In the genomic region with DNA sequence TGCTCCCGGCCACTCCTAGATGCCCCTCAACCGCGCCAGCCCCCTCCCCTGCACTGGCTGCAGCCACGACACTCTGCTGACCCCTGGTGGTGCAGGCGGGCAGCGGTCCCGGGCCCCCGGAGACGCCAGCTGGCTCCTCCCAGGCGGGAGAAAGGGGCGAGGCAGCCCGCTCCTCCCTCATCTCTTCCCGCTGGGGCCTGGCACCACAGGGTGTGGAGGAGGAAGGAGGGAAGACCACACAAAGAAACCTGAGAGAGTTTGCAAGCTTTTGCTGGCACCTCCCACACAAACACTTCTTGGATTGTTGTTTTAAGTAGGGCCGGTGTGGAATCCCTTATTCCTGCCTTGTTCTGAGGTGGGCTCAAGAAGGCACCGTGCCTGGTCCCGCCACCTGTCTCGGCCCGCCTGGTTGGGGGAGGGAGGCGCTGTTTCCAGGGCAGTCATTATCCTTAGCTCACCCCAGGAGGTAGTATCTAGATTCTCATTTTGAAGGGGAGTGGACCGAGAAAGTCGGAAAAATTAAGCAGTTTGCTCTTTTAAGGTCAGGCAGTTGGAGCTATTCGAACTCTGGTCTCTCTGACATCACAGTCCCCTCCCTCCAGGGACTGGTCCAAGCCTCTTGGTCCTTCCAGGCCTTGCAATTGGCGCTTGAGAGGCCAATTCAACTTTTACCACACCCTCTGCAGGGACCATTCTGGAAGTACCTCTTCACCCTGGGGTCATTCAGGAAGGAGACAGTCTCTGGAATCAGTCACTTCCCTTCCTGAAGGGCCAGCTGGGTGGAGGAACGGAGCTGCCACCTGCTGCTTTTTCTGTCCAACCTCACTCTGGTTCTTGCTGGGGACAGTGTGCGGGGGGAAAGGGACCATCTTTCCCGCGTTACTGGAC, we compare ENCODE assay signal across 8 cellular contexts. TPM values are rescaled to one million over a fixed set of nuclear protein-coding genes. Genes with fewer than 3 reads are reported as not detected.
A peak's percentile ranks its signal among the peaks of the same experiment; 100 is the strongest.
DNase-seq lines count a peak whose midpoint lies in the region; ATAC-seq and TF ChIP-seq lines count a peak whose summit lies in the region.

No MANE protein-coding gene starts in this region.

- peaks cover 14% of the 10 kb centered on the region for H3K27me3 Mint-ChIP-seq in glutamatergic neuron (ENCODE audit: unreplicated experiment)

- H4K20me1 ChIP-seq in osteoblast (ENCODE audit: insufficient read depth, low read length) = peaks cover 41% of the 10 kb centered on the region

- intact Hi-C loops in tibial artery (cut with DNase I; ENCODE audit: low total_unique reads) = loop anchor here (10.0 kb wide), 1 partner anchor 767 kb away; no protein-coding TSS in a partner anchor

- DNase-seq in GM12864 (ENCODE audit: low read depth) (no peak), NCI-H1092 treated with DMSO at 0.1 percent for 48 hours (lab: John Stamatoyannopoulos, UW) (peak; percentile 89), glutamatergic neuron (peak; percentile 99), osteoblast (ENCODE audit: insufficient read length, low spot score, missing footprints) (peak; percentile 100), tibial artery (peak; percentile 81 to 92)
- peak; percentile 82 to 94 for DNase-seq in activated naive CD4-positive, alpha-beta T cell treated with anti-CD3 and anti-CD28 coated beads, Interleukin-2, amount 50 U/mL, for 72 hours (ENCODE audit: low spot score in 2 of 2)

- H3K27ac Mint-ChIP-seq in activated naive CD4-positive, alpha-beta T cell treated with anti-CD3 and anti-CD28 coated beads, Interleukin-2, amount 50 U/mL, for 72 hours = peak overlapping the region in 1 of 2 donors; percentile 44
- H3K27ac Mint-ChIP-seq in glutamatergic neuron (ENCODE audit: unreplicated experiment) = peak overlapping the region; percentile 91

- peak overlapping the region; percentile 93 for H3K4me2 ChIP-seq in osteoblast (ENCODE audit: insufficient read depth, low read length)

- H3K27me3 ChIP-seq in osteoblast (ENCODE audit: insufficient read depth, low read length) = no peaks in the 10 kb centered on the region
- no peaks in the 10 kb centered on the region for H3K27me3 ChIP-seq in tibial artery

- H3K27ac ChIP-seq in osteoblast (ENCODE audit: low read depth, low read length) = peak overlapping the region; percentile 73
- H3K27ac ChIP-seq in tibial artery = peak overlapping the region; percentile 77 to 86

- H3K4me1 Mint-ChIP-seq in glutamatergic neuron (ENCODE audit: low read depth, unreplicated experiment) = peaks cover 21% of the 10 kb centered on the region

- peak; percentile 78 for ATAC-seq in SK-N-SH treated with all-trans-retinoic acid at 6 μM for 48 hours
- ATAC-seq in activated naive CD4-positive, alpha-beta T cell treated with anti-CD3 and anti-CD28 coated beads, Interleukin-2, amount 50 U/mL, for 72 hours = peak; percentile 44 to 60
- no peak for ATAC-seq in GM19351 (IDR thresholded peaks at IDR 0.05; ENCODE audit: unreplicated experiment)

- peaks cover 7 to 10% of the 10 kb centered on the region in 2 donors for H3K36me3 Mint-ChIP-seq in activated naive CD4-positive, alpha-beta T cell treated with anti-CD3 and anti-CD28 coated beads, Interleukin-2, amount 50 U/mL, for 72 hours
- no peaks in the 10 kb centered on the region for H3K36me3 Mint-ChIP-seq in glutamatergic neuron (ENCODE audit: unreplicated experiment)

- H3K9me3 ChIP-seq in osteoblast (ENCODE audit: low read depth, low read length) (no peaks in the 10 kb centered on the region), tibial artery (no peaks in the 10 kb centered on the region)

- peak overlapping the region; percentile 87 for H3K4me3 Mint-ChIP-seq in glutamatergic neuron (ENCODE audit: unreplicated experiment)

- TF ChIP-seq CTCF in GM12864 (IDR thresholded peaks at IDR 0.05; ENCODE audit: low read depth, low read length, missing control alignments) = peak; percentile 95
- TF ChIP-seq CTCF in glutamatergic neuron (IDR thresholded peaks at IDR 0.05; ENCODE audit: partially characterized antibody, unreplicated experiment) = peak; percentile 95
- peak; percentile 83 for TF ChIP-seq CTCF in osteoblast (IDR thresholded peaks at IDR 0.05; ENCODE audit: extremely low read depth, low read depth, low read length)
- TF ChIP-seq CTCF in tibial artery (IDR thresholded peaks at IDR 0.05) = peak; percentile 96

- H3K4me1 ChIP-seq in osteoblast (ENCODE audit: insufficient read depth, low read length) (peaks cover 55% of the 10 kb centered on the region), tibial artery (peaks cover 0 to 64% (median 57%) of the 10 kb centered on the region in 4 donors)

- peaks cover 20% of the 10 kb centered on the region for H3K79me2 ChIP-seq in osteoblast (ENCODE audit: insufficient read depth, low read length)

- H3K9me3 Mint-ChIP-seq in activated naive CD4-positive, alpha-beta T cell treated with anti-CD3 and anti-CD28 coated beads, Interleukin-2, amount 50 U/mL, for 72 hours = no peaks in the 10 kb centered on the region
- H3K9me3 Mint-ChIP-seq in glutamatergic neuron (ENCODE audit: unreplicated experiment) = peaks cover 4% of the 10 kb centered on the region

- peak overlapping the region; percentile 95 for H2AFZ ChIP-seq in osteoblast (ENCODE audit: low read length)

- H3K36me3 ChIP-seq in osteoblast (ENCODE audit: insufficient read depth, low read length) (no peaks in the 10 kb centered on the region), tibial artery (no peaks in the 10 kb centered on the region)

- no peak overlapping the region for H3K4me3 ChIP-seq in GM12864 (ENCODE audit: low read depth, low read length)
- H3K4me3 ChIP-seq in osteoblast (ENCODE audit: insufficient read depth, low read length) = peak overlapping the region; percentile 73
- peak overlapping the region; percentile 74 for H3K4me3 ChIP-seq in tibial artery

TF ChIP-seq in SK-N-SH treated with all-trans-retinoic acid at 6 μM for 48 hours, 23 proteins besides CTCF, POLR2A, EP300 and RAD21:
- TF ChIP-seq PPARA (CRISPR knock-in tag; IDR thresholded peaks at IDR 0.05; ENCODE audit: borderline replicate concordance) (no peak), ESRRG (CRISPR knock-in tag; IDR thresholded peaks at IDR 0.05) (0 out of 2 replicates have a peak, but pooled peaks have one; percentile 3)
- TF ChIP-seq, protein P1, sequence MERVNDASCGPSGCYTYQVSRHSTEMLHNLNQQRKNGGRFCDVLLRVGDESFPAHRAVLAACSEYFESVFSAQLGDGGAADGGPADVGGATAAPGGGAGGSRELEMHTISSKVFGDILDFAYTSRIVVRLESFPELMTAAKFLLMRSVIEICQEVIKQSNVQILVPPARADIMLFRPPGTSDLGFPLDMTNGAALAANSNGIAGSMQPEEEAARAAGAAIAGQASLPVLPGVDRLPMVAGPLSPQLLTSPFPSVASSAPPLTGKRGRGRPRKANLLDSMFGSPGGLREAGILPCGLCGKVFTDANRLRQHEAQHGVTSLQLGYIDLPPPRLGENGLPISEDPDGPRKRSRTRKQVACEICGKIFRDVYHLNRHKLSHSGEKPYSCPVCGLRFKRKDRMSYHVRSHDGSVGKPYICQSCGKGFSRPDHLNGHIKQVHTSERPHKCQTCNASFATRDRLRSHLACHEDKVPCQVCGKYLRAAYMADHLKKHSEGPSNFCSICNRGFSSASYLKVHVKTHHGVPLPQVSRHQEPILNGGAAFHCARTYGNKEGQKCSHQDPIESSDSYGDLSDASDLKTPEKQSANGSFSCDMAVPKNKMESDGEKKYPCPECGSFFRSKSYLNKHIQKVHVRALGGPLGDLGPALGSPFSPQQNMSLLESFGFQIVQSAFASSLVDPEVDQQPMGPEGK (CRISPR knock-in tag; IDR thresholded peaks at IDR 0.05; ENCODE audit: borderline replicate concordance) = peak; percentile 80
TF ChIP-seq in SK-N-SH treated with all-trans-retinoic acid at 6 μM for 48 hours: peak in this region for 2.

RNA-seq across cellular contexts. Expression of a gene that starts 1.0 kb away (rescaled TPM):
- 10 to 100 TPM in 1 of 2 donors, 1 to 10 TPM in 1; 8.9 to 25.3 TPM for total RNA-seq in activated naive CD4-positive, alpha-beta T cell treated with anti-CD3 and anti-CD28 coated beads, Interleukin-2, amount 50 U/mL, for 72 hours
- total RNA-seq in glutamatergic neuron (ENCODE audit: unreplicated experiment) (123 TPM), osteoblast (13.0 and 18.5 TPM in 2 replicates)

RNA-seq across cellular contexts. Expression of a gene that starts 2.5 kb away (rescaled TPM):
- 10 to 100 TPM; 49.8 to 67.8 TPM for total RNA-seq in activated naive CD4-positive, alpha-beta T cell treated with anti-CD3 and anti-CD28 coated beads, Interleukin-2, amount 50 U/mL, for 72 hours
- total RNA-seq in glutamatergic neuron (ENCODE audit: unreplicated experiment) (46.7 TPM), osteoblast (31.8 and 34.4 TPM in 2 replicates)

RNA-seq across cellular contexts. Expression of a gene that starts 23.5 kb away (rescaled TPM):
- 10 to 100 TPM; 29.9 to 52.1 TPM for total RNA-seq in activated naive CD4-positive, alpha-beta T cell treated with anti-CD3 and anti-CD28 coated beads, Interleukin-2, amount 50 U/mL, for 72 hours
- total RNA-seq in glutamatergic neuron (ENCODE audit: unreplicated experiment) (14.3 TPM), osteoblast (57.2 and 57.5 TPM in 2 replicates)

RNA-seq across cellular contexts. Expression of a gene that starts 25.1 kb away (rescaled TPM):
- 10 to 100 TPM in 1 of 2 donors, 1 to 10 TPM in 1; 5.1 to 10.6 TPM for total RNA-seq in activated naive CD4-positive, alpha-beta T cell treated with anti-CD3 and anti-CD28 coated beads, Interleukin-2, amount 50 U/mL, for 72 hours
- total RNA-seq in glutamatergic neuron (ENCODE audit: unreplicated experiment) = 2.5 TPM
- total RNA-seq in osteoblast = 8.8 and 9.4 TPM in 2 replicates

RNA-seq across cellular contexts. Expression of a gene that starts 30.7 kb away (rescaled TPM):
- total RNA-seq in activated naive CD4-positive, alpha-beta T cell treated with anti-CD3 and anti-CD28 coated beads, Interleukin-2, amount 50 U/mL, for 72 hours = 10 to 100 TPM; 17.3 to 47.3 TPM
- total RNA-seq in glutamatergic neuron (ENCODE audit: unreplicated experiment) (1.4 TPM), osteoblast (12.7 and 20.3 TPM in 2 replicates)
